Comparison of ENCODE assay signal across 11 cellular contexts in genomic region chr7:149719912-149720335, GRCh38. TPM values are rescaled to one million over a fixed set of nuclear protein-coding genes. Genes with fewer than 3 reads are reported as not detected.
DNase-seq lines count a peak whose midpoint lies in the region; ATAC-seq, FAIRE-seq and TF ChIP-seq lines count a peak whose summit lies in the region.
"Had no signal": no experiment of that assay in that cellular context is flagged by ENCODE, and none has a peak within 500 bp of the region (broad histone marks: within the 10 kb centered on the region; RNA-seq: fewer than 3 reads in every experiment).

No MANE protein-coding gene starts in this region.

- CTCF ChIA-PET in activated naive CD4-positive, alpha-beta T cell treated with anti-CD3 and anti-CD28 coated beads for 36 hours (lab: Charles Lee) = no interaction called here

- ATAC-seq in GM21447 (IDR thresholded peaks at IDR 0.05; ENCODE audit: unreplicated experiment) (peak; percentile 48), natural killer cell (peak; percentile 22 to 39 (median 27)), HG03159 (IDR thresholded peaks at IDR 0.05; ENCODE audit: unreplicated experiment) (no peak)

- peak; percentile 63 for DNase-seq in Daoy (ENCODE audit: low read depth)
- peak; percentile 58 for DNase-seq in RCC 7860 (ENCODE audit: low spot score)
- DNase-seq in natural killer cell = no peak
- no peak for DNase-seq in NK-92 (lab: John Stamatoyannopoulos, UW; ENCODE audit: unreplicated experiment)
- no peak for DNase-seq in cerebellar cortex (ENCODE audit: low spot score)
- DNase-seq in activated naive CD4-positive, alpha-beta T cell treated with anti-CD3 and anti-CD28 coated beads for 36 hours = no peak
- DNase-seq: GF-D8 had no signal

- H3K27me3 Mint-ChIP-seq in natural killer cell (ENCODE audit: low read depth in 2 of 2) = no peaks in the 10 kb centered on the region
- no peaks in the 10 kb centered on the region for H3K27me3 Mint-ChIP-seq in activated naive CD4-positive, alpha-beta T cell treated with anti-CD3 and anti-CD28 coated beads for 36 hours (ENCODE audit: low read depth)

- H3K4me3 Mint-ChIP-seq in natural killer cell = no peak overlapping the region
- no peak overlapping the region for H3K4me3 Mint-ChIP-seq in activated naive CD4-positive, alpha-beta T cell treated with anti-CD3 and anti-CD28 coated beads for 36 hours
- H3K4me3 Mint-ChIP-seq: brain, nephron had no signal

- intact Hi-C loops in natural killer cell (cut with micrococcal nuclease) = no loop called here
- intact Hi-C loops in activated naive CD4-positive, alpha-beta T cell treated with anti-CD3 and anti-CD28 coated beads for 36 hours (cut with micrococcal nuclease) = loop anchor here (10.0 kb wide), 4 partner anchors 295 to 695 kb away; partner anchors contain the start of genes PDIA4 and ZNF425

- FAIRE-seq in RCC 7860 (lab: Jason Lieb, UNC) = no peak

- peak overlapping the region; percentile 56 to 78 for H3K27ac Mint-ChIP-seq in natural killer cell
- no peak overlapping the region for H3K27ac Mint-ChIP-seq in activated naive CD4-positive, alpha-beta T cell treated with anti-CD3 and anti-CD28 coated beads for 36 hours
- H3K27ac Mint-ChIP-seq: nephron had no signal

- no peak for TF ChIP-seq CTCF in natural killer cell (IDR thresholded peaks at IDR 0.05)

- H3K9me3 Mint-ChIP-seq in natural killer cell = no peaks in the 10 kb centered on the region
- H3K9me3 Mint-ChIP-seq in activated naive CD4-positive, alpha-beta T cell treated with anti-CD3 and anti-CD28 coated beads for 36 hours = no peaks in the 10 kb centered on the region
- H3K9me3 Mint-ChIP-seq: brain, nephron had no signal

- no peaks in the 10 kb centered on the region for H3K36me3 Mint-ChIP-seq in natural killer cell
- peaks cover 4% of the 10 kb centered on the region for H3K36me3 Mint-ChIP-seq in activated naive CD4-positive, alpha-beta T cell treated with anti-CD3 and anti-CD28 coated beads for 36 hours (ENCODE audit: low read depth)

- peaks cover 37 to 48% of the 10 kb centered on the region in 2 donors for H3K4me1 Mint-ChIP-seq in natural killer cell
- H3K4me1 Mint-ChIP-seq in activated naive CD4-positive, alpha-beta T cell treated with anti-CD3 and anti-CD28 coated beads for 36 hours (ENCODE audit: low read depth) = peaks cover 17% of the 10 kb centered on the region

RNA-seq across cellular contexts. Expression of gene ZNF467, which starts 53.5 kb away (rescaled TPM):
- 0.34 and 0.80 TPM in 2 replicates for total RNA-seq in Daoy (2014; rRNA removed; shearing (Covaris generic))
- 1 to 10 TPM; 2.8 to 5.4 (median 3.7) TPM for total RNA-seq in natural killer cell
- total RNA-seq in activated naive CD4-positive, alpha-beta T cell treated with anti-CD3 and anti-CD28 coated beads for 36 hours = under 1 TPM; 0.47 to 0.93 TPM

Comparison
In these comparisons a context has a peak if more than half of its experiments do, and no peak if none do; other contexts are left out.
1. DNase-seq: peak in Daoy (single experiment) and RCC 7860 (single experiment); none in natural killer cell (single experiment), NK-92 (single experiment), cerebellar cortex (single experiment) and activated naive CD4-positive, alpha-beta T cell treated with anti-CD3 and anti-CD28 coated beads for 36 hours (single experiment).